In the genomic region with DNA sequence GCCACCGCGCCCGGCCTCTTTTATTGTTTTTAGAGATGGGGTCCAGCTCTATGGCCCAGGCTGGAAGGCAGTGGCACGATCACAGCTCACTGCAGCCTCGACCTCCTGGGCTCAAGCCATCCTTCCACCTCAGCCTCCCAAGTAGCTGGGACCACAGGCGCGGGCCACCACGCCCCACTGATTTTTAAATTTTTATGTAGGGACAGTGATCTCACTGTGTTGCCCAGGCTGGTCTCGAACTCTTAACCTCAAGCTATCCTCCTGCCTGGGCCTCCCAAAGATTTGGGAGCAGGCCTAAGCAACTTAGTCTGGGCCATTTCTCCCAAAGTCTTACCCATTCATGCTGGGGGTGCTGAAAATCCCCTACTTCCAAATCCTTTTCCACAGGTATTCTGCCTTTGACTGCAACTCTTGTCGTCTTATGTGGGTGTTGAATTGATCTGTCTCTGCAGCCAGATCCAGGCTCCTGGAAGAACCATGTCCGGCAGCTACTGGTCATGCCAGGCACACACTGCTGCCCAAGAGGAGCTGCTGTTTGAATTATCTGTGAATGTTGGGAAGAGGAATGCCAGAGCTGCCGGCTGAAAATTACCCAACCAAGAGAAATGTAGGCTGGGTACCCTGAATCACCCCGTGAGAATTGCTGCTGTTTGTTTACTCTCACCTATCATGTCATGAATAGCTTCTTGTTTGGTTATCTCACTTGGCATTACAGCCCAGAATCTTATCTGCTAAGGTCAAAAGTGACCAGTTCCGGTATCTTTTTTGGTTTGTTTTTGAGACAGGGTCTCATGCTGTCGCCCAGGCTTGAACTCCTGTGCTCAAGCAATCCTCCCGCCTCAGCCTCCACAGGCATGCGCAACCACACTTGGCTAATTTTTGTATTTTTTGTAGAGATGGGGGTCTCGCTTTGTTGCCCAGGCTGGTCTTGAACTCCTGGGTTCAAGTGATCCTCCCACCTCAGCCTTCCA, we compare ENCODE assay signal across 9 cellular contexts. TPM values are rescaled to one million over a fixed set of nuclear protein-coding genes. Genes with fewer than 3 reads are reported as not detected.
DNase-seq lines count a peak whose midpoint lies in the region; ATAC-seq and TF ChIP-seq lines count a peak whose summit lies in the region.
"Had no signal": no experiment of that assay in that cellular context is flagged by ENCODE, and none has a peak within 500 bp of the region (broad histone marks: within the 10 kb centered on the region; RNA-seq: fewer than 3 reads in every experiment).

No MANE protein-coding gene starts in this region.

- H3K9ac ChIP-seq in BLaER1 treated with 17β-estradiol and CSF1 and Interleukin-3, amounts not matched to agents 10 nM and 100 nM, result peak overlapping the region; percentile 84 to 95 (median 89); a peak in 18 of 22 replicates

- no peak for DNase-seq in MG63
- DNase-seq in central memory CD8-positive, alpha-beta T cell (ENCODE audit: low spot score in 2 of 2), result no peak
- no peak for DNase-seq in nephron progenitor cell
- no peak for DNase-seq in NCI-H2196 (lab: John Stamatoyannopoulos, UW; ENCODE audit: unreplicated experiment)
- no peak for DNase-seq in NCI-H345 treated with DMSO at 0.1 percent for 48 hours (lab: John Stamatoyannopoulos, UW; ENCODE audit: unreplicated experiment)
- no peak for DNase-seq in COR-L47 (lab: John Stamatoyannopoulos, UW)
- DNase-seq in foreskin keratinocyte, result no peak

- no peaks in the 10 kb centered on the region; a peak in 1 of 22 replicates for H4K20me1 ChIP-seq in BLaER1 treated with 17β-estradiol and CSF1 and Interleukin-3, amounts not matched to agents 10 nM and 100 nM

- no peak for ATAC-seq in central memory CD8-positive, alpha-beta T cell (replicated peaks; ENCODE audit: extremely low read depth, poor library complexity, severe bottlenecking)
- ATAC-seq in foreskin keratinocyte, result no peak

- H3K9me3 Mint-ChIP-seq in central memory CD8-positive, alpha-beta T cell, result no peaks in the 10 kb centered on the region
- no peaks in the 10 kb centered on the region for H3K9me3 Mint-ChIP-seq in nephron progenitor cell

- TF ChIP-seq CTCF in nephron progenitor cell (IDR thresholded peaks at IDR 0.05) (no peak), foreskin keratinocyte (conservative IDR thresholded peaks at IDR 0.05) (no peak)

- peak overlapping the region; percentile 88 to 97 (median 92); a peak in 21 of 22 replicates for H3K27ac ChIP-seq in BLaER1 treated with 17β-estradiol and CSF1 and Interleukin-3, amounts not matched to agents 10 nM and 100 nM
- H3K27ac ChIP-seq in foreskin keratinocyte, result no peak overlapping the region

- no peaks in the 10 kb centered on the region for H3K27me3 Mint-ChIP-seq in central memory CD8-positive, alpha-beta T cell
- peaks cover 7% of the 10 kb centered on the region for H3K27me3 Mint-ChIP-seq in nephron progenitor cell (ENCODE audit: low read depth, poor library complexity)

- peaks cover 67 to 89% (median 86%) of the 10 kb centered on the region in 10 experiments for H3K4me1 ChIP-seq in BLaER1 treated with 17β-estradiol and CSF1 and Interleukin-3, amounts not matched to agents 10 nM and 100 nM
- no peaks in the 10 kb centered on the region for H3K4me1 ChIP-seq in foreskin keratinocyte

- H3K27me3 ChIP-seq in BLaER1 treated with 17β-estradiol and CSF1 and Interleukin-3, amounts not matched to agents 10 nM and 100 nM, result no peaks in the 10 kb centered on the region
- H3K27me3 ChIP-seq in MG63 (no peaks in the 10 kb centered on the region), foreskin keratinocyte (no peaks in the 10 kb centered on the region)

- H3K4me3 ChIP-seq in BLaER1 treated with 17β-estradiol and CSF1 and Interleukin-3, amounts not matched to agents 10 nM and 100 nM, result peak overlapping the region; percentile 56 to 79 (median 67)
- peak overlapping the region; percentile 86 for H3K4me3 ChIP-seq in MG63

- H3K9me3 ChIP-seq in BLaER1 treated with 17β-estradiol and CSF1 and Interleukin-3, amounts not matched to agents 10 nM and 100 nM (replicated peaks in 1 of 11), result peaks cover 0 to 11% (median 7%) of the 10 kb centered on the region in 11 experiments; a peak in 13 of 22 replicates
- no peaks in the 10 kb centered on the region for H3K9me3 ChIP-seq in MG63

- H3K36me3 Mint-ChIP-seq in central memory CD8-positive, alpha-beta T cell (ENCODE audit: insufficient read depth), result peaks cover 23% of the 10 kb centered on the region
- H3K36me3 Mint-ChIP-seq in nephron progenitor cell (ENCODE audit: low read depth), result peaks cover 44% of the 10 kb centered on the region

- H3K4me2 ChIP-seq in BLaER1 treated with 17β-estradiol and CSF1 and Interleukin-3, amounts not matched to agents 10 nM and 100 nM, result peak overlapping the region; percentile 69 to 92 (median 85)

- H3K4me1 Mint-ChIP-seq in central memory CD8-positive, alpha-beta T cell, result peaks cover 15% of the 10 kb centered on the region
- H3K4me1 Mint-ChIP-seq in nephron progenitor cell, result peaks cover 31% of the 10 kb centered on the region

- H3K36me3 ChIP-seq in BLaER1 treated with 17β-estradiol and CSF1 and Interleukin-3, amounts not matched to agents 10 nM and 100 nM, result peaks cover 4 to 15% (median 11%) of the 10 kb centered on the region in 11 experiments; a peak in 21 of 22 replicates
- peaks cover 9% of the 10 kb centered on the region for H3K36me3 ChIP-seq in MG63

- peak overlapping the region; percentile 94 for H3K27ac Mint-ChIP-seq in central memory CD8-positive, alpha-beta T cell (ENCODE audit: low read depth)
- H3K27ac Mint-ChIP-seq in nephron progenitor cell, result peak overlapping the region; percentile 86

- H3K4me3 Mint-ChIP-seq in central memory CD8-positive, alpha-beta T cell, result peak overlapping the region; percentile 87
- H3K4me3 Mint-ChIP-seq in nephron progenitor cell, result peak overlapping the region; percentile 91

RNA-seq across cellular contexts. Expression of a gene that starts 1.1 kb away (rescaled TPM):
- total RNA-seq in MG63 (2014; rRNA removed; shearing (Covaris generic); ENCODE audit: low replicate concordance), result 34.8 and 39.2 TPM in 2 replicates
- total RNA-seq in foreskin keratinocyte, result 37.9 and 45.3 TPM in 2 replicates
- 44.5 and 58.5 TPM in 2 replicates for polyA plus RNA-seq in foreskin keratinocyte

RNA-seq across cellular contexts. Expression of a gene that starts 11.4 kb away (rescaled TPM):
- 8.6 and 16.2 TPM in 2 replicates for total RNA-seq in MG63 (2014; rRNA removed; shearing (Covaris generic); ENCODE audit: low replicate concordance)
- total RNA-seq in foreskin keratinocyte, result 19.3 and 19.5 TPM in 2 replicates
- 19.4 TPM in 2 replicates for polyA plus RNA-seq in foreskin keratinocyte

RNA-seq across cellular contexts. Expression of a gene that starts 27.1 kb away (rescaled TPM):
- total RNA-seq in MG63 (2014; rRNA removed; shearing (Covaris generic); ENCODE audit: low replicate concordance), result not detected in 2 replicates
- total RNA-seq in foreskin keratinocyte, result 0.04 and 0.14 TPM in 2 replicates
- 0.12 TPM in 1 of 2 replicates, not detected in the other for polyA plus RNA-seq in foreskin keratinocyte
- total RNA-seq: glomerular endothelial cell had no signal

RNA-seq across cellular contexts. Expression of a gene that starts 37.0 kb away (rescaled TPM):
- total RNA-seq in MG63 (2014; rRNA removed; shearing (Covaris generic); ENCODE audit: low replicate concordance), result 23.6 and 27.1 TPM in 2 replicates
- total RNA-seq in foreskin keratinocyte, result 0.03 and 0.07 TPM in 2 replicates
- polyA plus RNA-seq in foreskin keratinocyte, result 0.03 and 0.06 TPM in 2 replicates

RNA-seq across cellular contexts. Expression of a gene that starts 58.7 kb away (rescaled TPM):
- 7.6 and 17.1 TPM in 2 replicates for total RNA-seq in MG63 (2014; rRNA removed; shearing (Covaris generic); ENCODE audit: low replicate concordance)
- total RNA-seq in foreskin keratinocyte, result 7.9 and 8.5 TPM in 2 replicates
- 5.2 and 5.5 TPM in 2 replicates for polyA plus RNA-seq in foreskin keratinocyte
